Comparison of ENCODE assay signal across 1 cellular context in the genomic region with DNA sequence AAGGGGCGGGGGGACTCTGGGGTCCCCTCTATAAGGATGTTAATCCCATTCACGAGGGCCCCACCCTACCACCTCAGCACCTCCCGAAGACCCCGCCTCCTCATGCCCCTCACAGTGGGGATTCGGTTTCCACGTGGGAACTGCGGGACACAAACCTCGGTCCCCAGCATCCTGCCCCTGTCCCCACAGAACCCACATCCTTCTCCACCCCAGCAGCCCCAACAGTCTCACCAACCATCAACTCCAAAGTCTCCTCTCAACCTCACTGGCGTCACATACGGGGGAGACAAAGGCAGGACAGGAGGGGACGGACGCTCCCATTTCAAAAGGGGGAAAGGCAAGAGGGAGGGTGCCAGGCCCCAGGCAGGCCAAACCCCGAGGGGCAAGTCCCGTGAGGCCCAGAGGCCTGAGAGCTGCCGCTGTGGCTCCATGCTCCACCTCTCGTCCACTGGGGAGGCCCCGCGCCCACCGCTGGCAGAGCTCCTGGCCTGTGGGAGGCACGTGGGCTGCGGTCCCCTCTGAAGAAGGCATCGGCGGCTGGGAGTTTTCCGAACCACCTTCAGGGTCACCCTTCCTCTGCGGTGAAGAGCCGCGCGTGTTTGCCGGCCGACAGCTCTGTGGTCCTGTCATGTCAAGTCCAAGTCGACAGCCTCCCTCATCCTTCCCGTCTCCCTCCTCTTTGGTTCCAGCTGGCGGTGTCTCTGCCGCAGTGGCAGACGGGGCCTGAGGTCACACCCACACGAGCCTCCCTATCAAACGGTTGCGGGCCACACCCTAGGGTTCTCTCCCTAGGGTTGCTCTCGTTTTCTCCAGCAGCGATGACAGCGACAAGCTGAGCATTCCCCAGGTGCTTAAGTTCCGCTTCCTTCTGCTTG.
TF ChIP-seq lines count a peak whose summit lies in the region.

No MANE protein-coding gene starts in this region.

TF ChIP-seq in K562, 482 proteins besides CTCF, POLR2A, EP300 and RAD21 (continued from another document and continues in another):
- TF ChIP-seq, protein P1, sequence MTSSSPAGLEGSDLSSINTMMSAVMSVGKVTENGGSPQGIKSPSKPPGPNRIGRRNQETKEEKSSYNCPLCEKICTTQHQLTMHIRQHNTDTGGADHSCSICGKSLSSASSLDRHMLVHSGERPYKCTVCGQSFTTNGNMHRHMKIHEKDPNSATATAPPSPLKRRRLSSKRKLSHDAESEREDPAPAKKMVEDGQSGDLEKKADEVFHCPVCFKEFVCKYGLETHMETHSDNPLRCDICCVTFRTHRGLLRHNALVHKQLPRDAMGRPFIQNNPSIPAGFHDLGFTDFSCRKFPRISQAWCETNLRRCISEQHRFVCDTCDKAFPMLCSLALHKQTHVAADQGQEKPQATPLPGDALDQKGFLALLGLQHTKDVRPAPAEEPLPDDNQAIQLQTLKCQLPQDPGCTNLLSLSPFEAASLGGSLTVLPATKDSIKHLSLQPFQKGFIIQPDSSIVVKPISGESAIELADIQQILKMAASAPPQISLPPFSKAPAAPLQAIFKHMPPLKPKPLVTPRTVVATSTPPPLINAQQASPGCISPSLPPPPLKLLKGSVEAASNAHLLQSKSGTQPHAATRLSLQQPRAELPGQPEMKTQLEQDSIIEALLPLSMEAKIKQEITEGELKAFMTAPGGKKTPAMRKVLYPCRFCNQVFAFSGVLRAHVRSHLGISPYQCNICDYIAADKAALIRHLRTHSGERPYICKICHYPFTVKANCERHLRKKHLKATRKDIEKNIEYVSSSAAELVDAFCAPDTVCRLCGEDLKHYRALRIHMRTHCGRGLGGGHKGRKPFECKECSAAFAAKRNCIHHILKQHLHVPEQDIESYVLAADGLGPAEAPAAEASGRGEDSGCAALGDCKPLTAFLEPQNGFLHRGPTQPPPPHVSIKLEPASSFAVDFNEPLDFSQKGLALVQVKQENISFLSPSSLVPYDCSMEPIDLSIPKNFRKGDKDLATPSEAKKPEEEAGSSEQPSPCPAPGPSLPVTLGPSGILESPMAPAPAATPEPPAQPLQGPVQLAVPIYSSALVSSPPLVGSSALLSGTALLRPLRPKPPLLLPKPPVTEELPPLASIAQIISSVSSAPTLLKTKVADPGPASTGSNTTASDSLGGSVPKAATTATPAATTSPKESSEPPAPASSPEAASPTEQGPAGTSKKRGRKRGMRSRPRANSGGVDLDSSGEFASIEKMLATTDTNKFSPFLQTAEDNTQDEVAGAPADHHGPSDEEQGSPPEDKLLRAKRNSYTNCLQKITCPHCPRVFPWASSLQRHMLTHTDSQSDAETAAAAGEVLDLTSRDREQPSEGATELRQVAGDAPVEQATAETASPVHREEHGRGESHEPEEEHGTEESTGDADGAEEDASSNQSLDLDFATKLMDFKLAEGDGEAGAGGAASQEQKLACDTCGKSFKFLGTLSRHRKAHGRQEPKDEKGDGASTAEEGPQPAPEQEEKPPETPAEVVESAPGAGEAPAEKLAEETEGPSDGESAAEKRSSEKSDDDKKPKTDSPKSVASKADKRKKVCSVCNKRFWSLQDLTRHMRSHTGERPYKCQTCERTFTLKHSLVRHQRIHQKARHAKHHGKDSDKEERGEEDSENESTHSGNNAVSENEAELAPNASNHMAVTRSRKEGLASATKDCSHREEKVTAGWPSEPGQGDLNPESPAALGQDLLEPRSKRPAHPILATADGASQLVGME (CRISPR knock-in tag; IDR thresholded peaks at IDR 0.05) = peak; percentile 83; the same call in 1 of the 2 replicates
- TF ChIP-seq, protein P2, sequence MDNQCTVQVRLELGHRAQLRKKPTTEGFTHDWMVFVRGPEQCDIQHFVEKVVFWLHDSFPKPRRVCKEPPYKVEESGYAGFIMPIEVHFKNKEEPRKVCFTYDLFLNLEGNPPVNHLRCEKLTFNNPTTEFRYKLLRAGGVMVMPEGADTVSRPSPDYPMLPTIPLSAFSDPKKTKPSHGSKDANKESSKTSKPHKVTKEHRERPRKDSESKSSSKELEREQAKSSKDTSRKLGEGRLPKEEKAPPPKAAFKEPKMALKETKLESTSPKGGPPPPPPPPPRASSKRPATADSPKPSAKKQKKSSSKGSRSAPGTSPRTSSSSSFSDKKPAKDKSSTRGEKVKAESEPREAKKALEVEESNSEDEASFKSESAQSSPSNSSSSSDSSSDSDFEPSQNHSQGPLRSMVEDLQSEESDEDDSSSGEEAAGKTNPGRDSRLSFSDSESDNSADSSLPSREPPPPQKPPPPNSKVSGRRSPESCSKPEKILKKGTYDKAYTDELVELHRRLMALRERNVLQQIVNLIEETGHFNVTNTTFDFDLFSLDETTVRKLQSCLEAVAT (IDR thresholded peaks at IDR 0.05) = peak in 1 of 2 experiments; percentile 43; a peak in 1 of 4 replicates
- TF ChIP-seq, protein P3, sequence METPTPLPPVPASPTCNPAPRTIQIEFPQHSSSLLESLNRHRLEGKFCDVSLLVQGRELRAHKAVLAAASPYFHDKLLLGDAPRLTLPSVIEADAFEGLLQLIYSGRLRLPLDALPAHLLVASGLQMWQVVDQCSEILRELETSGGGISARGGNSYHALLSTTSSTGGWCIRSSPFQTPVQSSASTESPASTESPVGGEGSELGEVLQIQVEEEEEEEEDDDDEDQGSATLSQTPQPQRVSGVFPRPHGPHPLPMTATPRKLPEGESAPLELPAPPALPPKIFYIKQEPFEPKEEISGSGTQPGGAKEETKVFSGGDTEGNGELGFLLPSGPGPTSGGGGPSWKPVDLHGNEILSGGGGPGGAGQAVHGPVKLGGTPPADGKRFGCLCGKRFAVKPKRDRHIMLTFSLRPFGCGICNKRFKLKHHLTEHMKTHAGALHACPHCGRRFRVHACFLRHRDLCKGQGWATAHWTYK (CRISPR knock-in tag; IDR thresholded peaks at IDR 0.05) = no peak
- TF ChIP-seq ZNF583 (CRISPR knock-in tag; IDR thresholded peaks at IDR 0.05) (peak; percentile 70; the same call in 1 of the 2 replicates), CEBPG (CRISPR knock-in tag; IDR thresholded peaks at IDR 0.05) (no peak), CEBPG (tag; conservative IDR thresholded peaks at IDR 0.05 in 1 of 2, IDR thresholded peaks at IDR 0.05 in 1 of 2) (no peak), POLR2AphosphoS2 (IDR thresholded peaks at IDR 0.05; ENCODE audit: low read length) (no peak), ZNF197 (CRISPR knock-in tag; IDR thresholded peaks at IDR 0.05; ENCODE audit: low read depth) (no peak), KDM2B (CRISPR knock-in tag; IDR thresholded peaks at IDR 0.05) (no peak), DPF2 (IDR thresholded peaks at IDR 0.05) (no peak), TBL1XR1 (IDR thresholded peaks at IDR 0.05; ENCODE audit: low read length in 2 of 2) (no peak), ZNF408 (CRISPR knock-in tag; IDR thresholded peaks at IDR 0.05; ENCODE audit: low read depth) (no peak), KAT2B (IDR thresholded peaks at IDR 0.05; ENCODE audit: low read depth, low read length) (no peak), NFIX (CRISPR knock-in tag; IDR thresholded peaks at IDR 0.05; ENCODE audit: low read depth) (no peak), ADNP (tag; IDR thresholded peaks at IDR 0.05) (no peak), ZC3H8 (IDR thresholded peaks at IDR 0.05) (no peak), NR2C1 (IDR thresholded peaks at IDR 0.05) (no peak), NR2C1 (tag; IDR thresholded peaks at IDR 0.05) (no peak), SREBF2 (CRISPR knock-in tag; IDR thresholded peaks at IDR 0.05) (no peak), KDM5B (IDR thresholded peaks at IDR 0.05; ENCODE audit: insufficient replicate concordance, low read depth, low read length) (peak; percentile 20), KDM4B (IDR thresholded peaks at IDR 0.05; ENCODE audit: borderline replicate concordance in 2 of 2, low read depth in 1 of 2) (no peak), ZNF431 (CRISPR knock-in tag; IDR thresholded peaks at IDR 0.05) (no peak), DDX20 (tag; IDR thresholded peaks at IDR 0.05; ENCODE audit: low read depth) (no peak), XRCC4 (IDR thresholded peaks at IDR 0.05; ENCODE audit: extremely low read depth, insufficient read depth, insufficient read length) (no peak), MCM7 (IDR thresholded peaks at IDR 0.05) (no peak), ZNF696 (CRISPR knock-in tag; conservative IDR thresholded peaks at IDR 0.05) (no peak), CREB1 (IDR thresholded peaks at IDR 0.05) (no peak; the same call in 1 of the 2 replicates), CREB1 (CRISPR knock-in tag; IDR thresholded peaks at IDR 0.05) (no peak; the same call in 1 of the 2 replicates), ETV6 (IDR thresholded peaks at IDR 0.05; ENCODE audit: borderline replicate concordance in 1 of 2, low read depth in 2 of 2, low read length in 1 of 2) (no peak), ETV6 (CRISPR knock-in tag; IDR thresholded peaks at IDR 0.05; ENCODE audit: borderline replicate concordance) (no peak), ZNF695 (CRISPR knock-in tag; IDR thresholded peaks at IDR 0.05) (no peak), MEIS2 (IDR thresholded peaks at IDR 0.05; ENCODE audit: partially characterized antibody) (peak; percentile 72), NFRKB (IDR thresholded peaks at IDR 0.05; ENCODE audit: low read depth) (0 out of 2 replicates have a peak, but pooled peaks have one; percentile 36), RFX1 (IDR thresholded peaks at IDR 0.05) (no peak), ARNT (IDR thresholded peaks at IDR 0.05) (no peak), SRSF1 (IDR thresholded peaks at IDR 0.05; ENCODE audit: low read depth, low read length) (no peak), IFI16 (CRISPR knock-in tag; IDR thresholded peaks at IDR 0.05) (no peak), FOXP1 (CRISPR knock-in tag; IDR thresholded peaks at IDR 0.05) (0 out of 2 replicates have a peak, but pooled peaks have one; percentile 25), BCL6 (CRISPR knock-in tag; IDR thresholded peaks at IDR 0.05) (no peak), NBN (IDR thresholded peaks at IDR 0.05; ENCODE audit: low read depth) (0 out of 2 replicates have a peak, but pooled peaks have one; percentile 39), GABPB1 (CRISPR knock-in tag; IDR thresholded peaks at IDR 0.05) (no peak), TBP (optimal IDR thresholded peaks at IDR 0.05; ENCODE audit: low read depth, low read length) (peak; percentile 37), U2AF1 (optimal IDR thresholded peaks at IDR 0.05; ENCODE audit: low read depth, low read length) (no peak), KLF13 (tag; IDR thresholded peaks at IDR 0.05; ENCODE audit: borderline replicate concordance, low read depth) (no peak), ZNF766 (CRISPR knock-in tag; conservative IDR thresholded peaks at IDR 0.05) (no peak), ETV5 (CRISPR knock-in tag; IDR thresholded peaks at IDR 0.05; ENCODE audit: low read depth) (no peak), POLR2AphosphoS5 (IDR thresholded peaks at IDR 0.05; ENCODE audit: control insufficient read depth, insufficient read depth, low read depth, low read length) (peak; percentile 55; the same call in 1 of the 2 replicates), BRCA1 (IDR thresholded peaks at IDR 0.05) (no peak), BRCA1 (CRISPR knock-in tag; IDR thresholded peaks at IDR 0.05) (no peak), CHCHD3 (CRISPR knock-in tag; IDR thresholded peaks at IDR 0.05) (no peak), EP400 (IDR thresholded peaks at IDR 0.05) (peak; percentile 73; the same call in 1 of the 2 replicates), ZNF57 (CRISPR knock-in tag; IDR thresholded peaks at IDR 0.05) (no peak), SAFB (IDR thresholded peaks at IDR 0.05; ENCODE audit: borderline replicate concordance, low read depth, low read length) (0 out of 2 replicates have a peak, but pooled peaks have one; percentile 7)
- TF ChIP-seq, protein P4, sequence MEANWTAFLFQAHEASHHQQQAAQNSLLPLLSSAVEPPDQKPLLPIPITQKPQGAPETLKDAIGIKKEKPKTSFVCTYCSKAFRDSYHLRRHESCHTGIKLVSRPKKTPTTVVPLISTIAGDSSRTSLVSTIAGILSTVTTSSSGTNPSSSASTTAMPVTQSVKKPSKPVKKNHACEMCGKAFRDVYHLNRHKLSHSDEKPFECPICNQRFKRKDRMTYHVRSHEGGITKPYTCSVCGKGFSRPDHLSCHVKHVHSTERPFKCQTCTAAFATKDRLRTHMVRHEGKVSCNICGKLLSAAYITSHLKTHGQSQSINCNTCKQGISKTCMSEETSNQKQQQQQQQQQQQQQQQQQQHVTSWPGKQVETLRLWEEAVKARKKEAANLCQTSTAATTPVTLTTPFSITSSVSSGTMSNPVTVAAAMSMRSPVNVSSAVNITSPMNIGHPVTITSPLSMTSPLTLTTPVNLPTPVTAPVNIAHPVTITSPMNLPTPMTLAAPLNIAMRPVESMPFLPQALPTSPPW (CRISPR knock-in tag; IDR thresholded peaks at IDR 0.05) = peak; percentile 50; the same call in 1 of the 2 replicates
- TF ChIP-seq, protein P5, sequence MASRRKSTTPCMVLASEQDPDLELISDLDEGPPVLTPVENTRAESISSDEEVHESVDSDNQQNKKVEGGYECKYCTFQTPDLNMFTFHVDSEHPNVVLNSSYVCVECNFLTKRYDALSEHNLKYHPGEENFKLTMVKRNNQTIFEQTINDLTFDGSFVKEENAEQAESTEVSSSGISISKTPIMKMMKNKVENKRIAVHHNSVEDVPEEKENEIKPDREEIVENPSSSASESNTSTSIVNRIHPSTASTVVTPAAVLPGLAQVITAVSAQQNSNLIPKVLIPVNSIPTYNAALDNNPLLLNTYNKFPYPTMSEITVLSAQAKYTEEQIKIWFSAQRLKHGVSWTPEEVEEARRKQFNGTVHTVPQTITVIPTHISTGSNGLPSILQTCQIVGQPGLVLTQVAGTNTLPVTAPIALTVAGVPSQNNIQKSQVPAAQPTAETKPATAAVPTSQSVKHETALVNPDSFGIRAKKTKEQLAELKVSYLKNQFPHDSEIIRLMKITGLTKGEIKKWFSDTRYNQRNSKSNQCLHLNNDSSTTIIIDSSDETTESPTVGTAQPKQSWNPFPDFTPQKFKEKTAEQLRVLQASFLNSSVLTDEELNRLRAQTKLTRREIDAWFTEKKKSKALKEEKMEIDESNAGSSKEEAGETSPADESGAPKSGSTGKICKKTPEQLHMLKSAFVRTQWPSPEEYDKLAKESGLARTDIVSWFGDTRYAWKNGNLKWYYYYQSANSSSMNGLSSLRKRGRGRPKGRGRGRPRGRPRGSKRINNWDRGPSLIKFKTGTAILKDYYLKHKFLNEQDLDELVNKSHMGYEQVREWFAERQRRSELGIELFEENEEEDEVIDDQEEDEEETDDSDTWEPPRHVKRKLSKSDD (conservative IDR thresholded peaks at IDR 0.05; ENCODE audit: low read length) = no peak
- TF ChIP-seq, protein P6, sequence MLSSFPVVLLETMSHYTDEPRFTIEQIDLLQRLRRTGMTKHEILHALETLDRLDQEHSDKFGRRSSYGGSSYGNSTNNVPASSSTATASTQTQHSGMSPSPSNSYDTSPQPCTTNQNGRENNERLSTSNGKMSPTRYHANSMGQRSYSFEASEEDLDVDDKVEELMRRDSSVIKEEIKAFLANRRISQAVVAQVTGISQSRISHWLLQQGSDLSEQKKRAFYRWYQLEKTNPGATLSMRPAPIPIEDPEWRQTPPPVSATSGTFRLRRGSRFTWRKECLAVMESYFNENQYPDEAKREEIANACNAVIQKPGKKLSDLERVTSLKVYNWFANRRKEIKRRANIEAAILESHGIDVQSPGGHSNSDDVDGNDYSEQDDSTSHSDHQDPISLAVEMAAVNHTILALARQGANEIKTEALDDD (IDR thresholded peaks at IDR 0.05) = no peak
- TF ChIP-seq, protein P7, sequence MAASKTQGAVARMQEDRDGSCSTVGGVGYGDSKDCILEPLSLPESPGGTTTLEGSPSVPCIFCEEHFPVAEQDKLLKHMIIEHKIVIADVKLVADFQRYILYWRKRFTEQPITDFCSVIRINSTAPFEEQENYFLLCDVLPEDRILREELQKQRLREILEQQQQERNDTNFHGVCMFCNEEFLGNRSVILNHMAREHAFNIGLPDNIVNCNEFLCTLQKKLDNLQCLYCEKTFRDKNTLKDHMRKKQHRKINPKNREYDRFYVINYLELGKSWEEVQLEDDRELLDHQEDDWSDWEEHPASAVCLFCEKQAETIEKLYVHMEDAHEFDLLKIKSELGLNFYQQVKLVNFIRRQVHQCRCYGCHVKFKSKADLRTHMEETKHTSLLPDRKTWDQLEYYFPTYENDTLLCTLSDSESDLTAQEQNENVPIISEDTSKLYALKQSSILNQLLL (CRISPR knock-in tag; IDR thresholded peaks at IDR 0.05; ENCODE audit: borderline replicate concordance) = no peak
